In the genomic region with DNA sequence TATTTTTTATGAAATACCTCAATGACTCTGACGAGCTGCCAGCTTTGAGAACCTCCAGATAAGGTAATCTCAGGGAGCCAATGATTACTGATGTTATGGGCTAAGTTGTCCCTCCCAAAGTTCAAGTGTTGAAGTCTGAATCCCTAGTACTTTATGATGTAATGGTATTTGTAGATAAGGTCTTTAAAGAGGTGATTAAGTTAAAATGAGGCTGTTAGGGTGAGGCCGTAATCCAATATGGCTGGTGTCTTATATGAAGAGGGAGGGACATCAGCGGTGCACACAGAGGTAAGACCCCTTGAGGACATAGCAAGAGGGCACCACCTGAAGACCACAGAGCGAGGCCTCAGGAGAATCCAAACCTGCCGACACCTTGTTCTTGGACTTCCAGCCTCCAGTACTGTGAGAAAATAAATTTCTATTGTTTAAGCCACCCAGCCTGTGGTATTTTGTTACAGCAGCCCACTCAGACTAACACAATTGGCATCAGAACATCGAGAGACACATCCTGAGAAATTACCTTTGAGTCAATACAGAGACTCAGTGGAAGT, we compare ENCODE assay signal across 10 cellular contexts. TPM values are rescaled to one million over a fixed set of nuclear protein-coding genes. Genes with fewer than 3 reads are reported as not detected.
"Had no signal": no experiment of that assay in that cellular context is flagged by ENCODE, and none has a peak within 500 bp of the region (broad histone marks: within the 10 kb centered on the region; RNA-seq: fewer than 3 reads in every experiment).

No MANE protein-coding gene starts in this region.

- H3K4me3 ChIP-seq: GM23338, HAP-1 had no signal

- H3K4me2 ChIP-seq: GM23338, KMS-11 had no signal

- FAIRE-seq: HTR-8/SVneo had no signal

- DNase-seq: H7, KBM-7 had no signal

- H2AFZ ChIP-seq: GM23338 had no signal

- H3K9ac ChIP-seq: KMS-11 had no signal

- H3K9me3 ChIP-seq: HAP-1 had no signal

- H3K4me1 ChIP-seq: HAP-1 had no signal

- H3K36me3 ChIP-seq: HAP-1 had no signal

- H3K27ac ChIP-seq: KMS-11 had no signal

- ATAC-seq: GM23338, HCT116 had no signal

RNA-seq across cellular contexts. Expression of a gene that starts 19.8 kb away (rescaled TPM):
- total RNA-seq: H7, HT-29 had no signal
- polyA plus RNA-seq: GM23338, IgD-negative memory B cell had no signal

RNA-seq across cellular contexts. Expression of a gene that starts 41.3 kb away (rescaled TPM):
- total RNA-seq: H4, H7, HT-29 had no signal
- polyA plus RNA-seq: IgD-negative memory B cell had no signal
